Comparison of ENCODE assay signal across 8 cellular contexts in genomic region chr5:154858972-154859950, GRCh38. TPM values are rescaled to one million over a fixed set of nuclear protein-coding genes. Genes with fewer than 3 reads are reported as not detected.
A peak's percentile ranks its signal among the peaks of the same experiment; 100 is the strongest.
DNase-seq lines count a peak whose midpoint lies in the region; TF ChIP-seq lines count a peak whose summit lies in the region.

No MANE protein-coding gene starts in this region.

- H3K27me3 ChIP-seq in kidney epithelial cell (ENCODE audit: control insufficient read depth, insufficient read depth, low read length) (no peaks in the 10 kb centered on the region), stomach smooth muscle (ENCODE audit: control insufficient read depth in 1 of 2, insufficient read depth in 2 of 2, low read length in 2 of 2) (no peaks in the 10 kb centered on the region)

- peak overlapping the region; percentile 77 to 93 for H3K9ac ChIP-seq in stomach smooth muscle (ENCODE audit: low read length in 2 of 2)

- peak overlapping the region; percentile 96 for H3K27ac ChIP-seq in stomach smooth muscle (ENCODE audit: low read length)

- no peaks in the 10 kb centered on the region for H3K9me3 ChIP-seq in stomach smooth muscle (ENCODE audit: control insufficient read depth in 2 of 2, low read length in 2 of 2)

- H3K4me3 ChIP-seq in kidney epithelial cell (ENCODE audit: low read depth, low read length) (peak overlapping the region; percentile 82), stomach smooth muscle (ENCODE audit: low read length in 2 of 2) (peak overlapping the region; percentile 90 to 93)

- no peak for TF ChIP-seq CTCF in kidney epithelial cell (IDR thresholded peaks at IDR 0.05; ENCODE audit: insufficient read depth, low read length, poor library complexity, severe bottlenecking)

- DNase-seq in NCI-H748 (lab: John Stamatoyannopoulos, UW; ENCODE audit: unreplicated experiment) (peak; percentile 46), NCI-H748 treated with DMSO at 0.1 percent for 48 hours (lab: John Stamatoyannopoulos, UW) (no peak), MV-4-11 (lab: John Stamatoyannopoulos, UW) (peak; percentile 90), amniotic epithelial cell (ENCODE audit: low read depth) (peak; percentile 17), kidney epithelial cell (ENCODE audit: low read depth) (no peak), SHP77 (lab: John Stamatoyannopoulos, UW) (no peak), mucosa of gallbladder (ENCODE audit: low spot score) (no peak)

- peaks cover 24% of the 10 kb centered on the region for H3K4me1 ChIP-seq in stomach smooth muscle (ENCODE audit: control insufficient read depth, insufficient read depth, low read length)

- H3K36me3 ChIP-seq in kidney epithelial cell (ENCODE audit: control insufficient read depth, insufficient read depth, low read length) = peaks cover 2% of the 10 kb centered on the region
- H3K36me3 ChIP-seq in stomach smooth muscle (ENCODE audit: control insufficient read depth in 2 of 2, insufficient read depth in 2 of 2, low read length in 2 of 2) = peaks cover 5 to 6% of the 10 kb centered on the region in 2 donors

RNA-seq across cellular contexts. Expression of gene CNOT8, which starts 0.8 kb away (rescaled TPM):
- total RNA-seq in kidney epithelial cell = 82.5 and 92.4 TPM in 2 replicates
- total RNA-seq in mucosa of gallbladder = 57.3 TPM

RNA-seq across cellular contexts. Expression of gene FAXDC2, which starts 8.9 kb away (rescaled TPM):
- 0.62 and 2.6 TPM in 2 replicates for total RNA-seq in kidney epithelial cell
- total RNA-seq in mucosa of gallbladder = 91.0 TPM

Comparison
In these comparisons a context has a peak if more than half of its experiments do, and no peak if none do; other contexts are left out.
1. DNase-seq: peak in NCI-H748 (single experiment), MV-4-11 (single experiment) and amniotic epithelial cell (single experiment); none in NCI-H748 treated with DMSO at 0.1 percent for 48 hours (single experiment), kidney epithelial cell (single experiment), SHP77 (0 of 2) and mucosa of gallbladder (single experiment).
2. RNA of gene FAXDC2, which starts 8.9 kb away (total RNA-seq): 91.0 TPM in mucosa of gallbladder (single experiment); 0.62 to 2.6 TPM in kidney epithelial cell; every median in the first group is over 10 times any median in the second.